In genomic region chr6:162706236-162706635, GRCh38 we compare ENCODE assay signal across 12 cellular contexts. TPM values are rescaled to one million over a fixed set of nuclear protein-coding genes. Genes with fewer than 3 reads are reported as not detected.
A peak's percentile ranks its signal among the peaks of the same experiment; 100 is the strongest.
DNase-seq lines count a peak whose midpoint lies in the region; ATAC-seq and TF ChIP-seq lines count a peak whose summit lies in the region.
"Had no signal": no experiment of that assay in that cellular context is flagged by ENCODE, and none has a peak within 500 bp of the region (broad histone marks: within the 10 kb centered on the region; RNA-seq: fewer than 3 reads in every experiment).

No MANE protein-coding gene starts in this region.

- H3K27ac ChIP-seq in right atrium auricular region: peak overlapping the region; percentile 59 to 63

- H3K36me3 ChIP-seq in adipocyte (ENCODE audit: control insufficient read depth, insufficient read depth, low read length, severe bottlenecking): no peaks in the 10 kb centered on the region
- no peaks in the 10 kb centered on the region for H3K36me3 ChIP-seq in right atrium auricular region

- no peak overlapping the region for H3K9ac ChIP-seq in adipocyte (ENCODE audit: low read length)

- ATAC-seq in HG03460 (IDR thresholded peaks at IDR 0.05; ENCODE audit: unreplicated experiment): no peak
- ATAC-seq: stimulated activated naive CD8-positive, alpha-beta T cell treated with anti-CD3 and anti-CD28 coated beads, Interleukin-15, amount 100 ng/mL, for 72 hours had no signal

- H3K27me3 ChIP-seq in adipocyte (replicated peaks; ENCODE audit: control insufficient read depth, insufficient read depth, low read length) (no peaks in the 10 kb centered on the region), right atrium auricular region (no peaks in the 10 kb centered on the region)

- H3K9me3 ChIP-seq in adipocyte (ENCODE audit: control insufficient read depth, low read length) (no peaks in the 10 kb centered on the region), right atrium auricular region (no peaks in the 10 kb centered on the region)

- TF ChIP-seq CTCF in right atrium auricular region (IDR thresholded peaks at IDR 0.05): no peak

- peak; percentile 1 for DNase-seq in GDM1 (lab: John Stamatoyannopoulos, UW)
- DNase-seq in adipocyte (ENCODE audit: low read depth): peak; percentile 7
- DNase-seq in right atrium auricular region (ENCODE audit: low spot score): peak; percentile 80
- peak; percentile 85 for DNase-seq in posterior vena cava (ENCODE audit: low spot score)
- no peak for DNase-seq in RKO (ENCODE audit: low spot score)
- no peak for DNase-seq in D341Med (ENCODE audit: low spot score)
- DNase-seq in NOMO-1 (lab: John Stamatoyannopoulos, UW; ENCODE audit: unreplicated experiment in 2 of 2): no peak
- DNase-seq: activated naive CD4-positive, alpha-beta T cell treated with anti-CD3 and anti-CD28 coated beads for 36 hours; erythroblast; stimulated activated naive CD8-positive, alpha-beta T cell treated with anti-CD3 and anti-CD28 coated beads, Interleukin-15, amount 100 ng/mL, for 72 hours had no signal

- peaks cover 5% of the 10 kb centered on the region for H3K4me1 ChIP-seq in adipocyte (ENCODE audit: control insufficient read depth, insufficient read depth, low read length)
- peaks cover 0 to 12% of the 10 kb centered on the region in 2 donors for H3K4me1 ChIP-seq in right atrium auricular region

- H3K4me3 ChIP-seq in adipocyte (ENCODE audit: low read length): no peak overlapping the region
- H3K4me3 ChIP-seq in right atrium auricular region: peak overlapping the region in 1 of 2 donors; percentile 20

- intact Hi-C loops in posterior vena cava (cut with DNase I): no loop called here

RNA-seq across cellular contexts. Expression of gene PRKN, which starts 21.3 kb away (rescaled TPM):
- 10 to 100 TPM; 15.7 to 19.3 TPM for total RNA-seq in right atrium auricular region
- 1 to 10 TPM; 7.6 to 7.9 TPM for total RNA-seq in posterior vena cava

RNA-seq across cellular contexts. Expression of gene PACRG, which starts 21.5 kb away (rescaled TPM):
- total RNA-seq in right atrium auricular region (10 to 100 TPM in 1 of 2 donors, 1 to 10 TPM in 1; 2.8 to 21.3 TPM), posterior vena cava (1 to 10 TPM in 1 of 2 donors, under 1 TPM in 1; 0.14 to 3.9 TPM)
- total RNA-seq: activated naive CD4-positive, alpha-beta T cell treated with anti-CD3 and anti-CD28 coated beads for 36 hours; OCI-LY7 had no signal

Comparison
In these comparisons a context has a peak if more than half of its experiments do, and no peak if none do; other contexts are left out.
1. DNase-seq: peak in GDM1 (single experiment), adipocyte (single experiment), right atrium auricular region (single experiment) and posterior vena cava (single experiment); none in RKO (single experiment), D341Med (single experiment) and NOMO-1 (0 of 2).